17 cellular contexts compared by ENCODE assay signal in the genomic region with DNA sequence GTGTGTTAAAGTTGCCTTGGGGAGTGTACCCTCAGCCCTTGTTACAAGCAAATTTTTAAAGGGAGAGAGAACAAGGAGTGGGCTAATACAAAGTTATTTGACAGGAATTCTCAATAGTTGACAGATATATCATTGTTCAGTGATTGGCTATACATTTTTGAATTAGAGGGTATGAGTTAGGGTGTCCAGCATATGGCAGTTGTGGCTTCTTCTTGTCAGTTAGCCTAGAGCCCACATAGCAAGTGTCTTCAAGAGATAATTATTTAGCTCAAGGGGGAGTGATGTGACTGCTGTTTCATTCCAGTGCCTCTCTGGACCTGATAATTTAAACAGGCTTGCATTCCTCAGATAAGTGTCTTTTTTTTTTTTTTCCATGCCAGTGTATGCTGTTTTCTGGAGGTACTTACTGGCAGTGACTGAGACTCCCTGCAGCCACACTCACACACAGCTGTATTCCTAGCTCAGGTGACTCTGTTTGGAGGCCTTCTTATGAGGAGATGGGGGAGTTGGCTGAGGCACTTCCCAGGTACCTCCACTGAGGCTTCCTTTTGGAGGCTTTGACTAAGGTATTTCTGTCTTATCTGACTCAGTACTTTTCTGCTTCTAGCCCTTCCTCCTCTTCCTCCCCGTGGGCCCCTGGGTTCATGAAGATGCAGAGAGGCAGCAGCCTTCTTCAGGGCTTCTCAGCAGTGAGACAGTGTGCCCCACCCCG. TPM values are rescaled to one million over a fixed set of nuclear protein-coding genes. Genes with fewer than 3 reads are reported as not detected.
A peak's percentile ranks its signal among the peaks of the same experiment; 100 is the strongest.
DNase-seq lines count a peak whose midpoint lies in the region; ATAC-seq and TF ChIP-seq lines count a peak whose summit lies in the region.
"Had no signal": no experiment of that assay in that cellular context is flagged by ENCODE, and none has a peak within 500 bp of the region (broad histone marks: within the 10 kb centered on the region; RNA-seq: fewer than 3 reads in every experiment).

No MANE protein-coding gene starts in this region.

- H3K36me3 Mint-ChIP-seq in activated CD4-positive, alpha-beta T cell treated with anti-CD3 and anti-CD28 coated beads for 36 hours (ENCODE audit: low read depth), result peaks cover 9% of the 10 kb centered on the region
- peaks cover 25% of the 10 kb centered on the region for H3K36me3 Mint-ChIP-seq in activated CD4-positive, alpha-beta T cell treated with anti-CD3 and anti-CD28 coated beads, Interleukin-2, amount 10 ng/mL, durations not matched to agents 24 days and 14 days (ENCODE audit: low read depth)

- peak overlapping the region; percentile 41; the same call in 1 of the 2 replicates for H3K4ac ChIP-seq in IMR-90 (ENCODE audit: low read depth, low read length)

- no peak for TF ChIP-seq POLR2A in IMR-90 (IDR thresholded peaks at IDR 0.05; ENCODE audit: low read depth, low read length)

- H2AK5ac ChIP-seq in IMR-90 (ENCODE audit: low read depth, low read length), result no peak overlapping the region

- peak; percentile 26 for DNase-seq in activated CD4-positive, alpha-beta T cell treated with anti-CD3 and anti-CD28 coated beads for 36 hours
- no peak for DNase-seq in activated CD4-positive, alpha-beta T cell treated with anti-CD3 and anti-CD28 coated beads, Interleukin-2, amount 10 ng/mL, durations not matched to agents 24 days and 14 days
- DNase-seq in IMR-90, result peak; percentile 28
- peak; percentile 39 for DNase-seq in astrocyte of the hippocampus (ENCODE audit: low read depth, low spot score)
- no peak for DNase-seq in mucosa of descending colon
- no peak for DNase-seq in NCI-H187 (lab: John Stamatoyannopoulos, UW)
- no peak for DNase-seq in RWPE1 (ENCODE audit: low spot score)
- no peak for DNase-seq in stimulated activated CD8-positive, alpha-beta memory T cell treated with anti-CD3 and anti-CD28 coated beads, Interleukin-4, amount 100 ng/mL, for 48 hours
- DNase-seq: body of pancreas; effector memory CD8-positive, alpha-beta T cell; left cardiac atrium; NCI-H146; NCI-H69; spleen; WERI-Rb-1 had no signal

- POLR2A ChIA-PET in activated CD4-positive, alpha-beta T cell treated with anti-CD3 and anti-CD28 coated beads for 36 hours (lab: Charles Lee), result no interaction called here
- POLR2A ChIA-PET in IMR-90 (lab: Charles Lee; ENCODE audit: unreplicated experiment), result interaction anchor here (0.6 kb wide), 2 partner anchors 39 to 489 kb away, joined by 3 to 7 read pairs; no protein-coding TSS in a partner anchor
- POLR2A ChIA-PET in RWPE1 (lab: Yijun Ruan, JAX; ENCODE audit: low non-redundant PET), result interaction anchor here (0.7 kb wide), 1 partner anchor 397 kb away, joined by 4 read pairs; no protein-coding TSS in a partner anchor

- peak overlapping the region; percentile 52 for H2AFZ ChIP-seq in IMR-90 (replicated peaks; ENCODE audit: low read length, poor library complexity)

- peaks cover 9% of the 10 kb centered on the region for H3K4me1 ChIP-seq in IMR-90 (ENCODE audit: control insufficient read depth, insufficient read depth, low read length)
- no peaks in the 10 kb centered on the region for H3K4me1 ChIP-seq in mucosa of descending colon (ENCODE audit: low read depth)
- H3K4me1 ChIP-seq: body of pancreas, spleen had no signal

- H2BK120ac ChIP-seq in IMR-90 (ENCODE audit: low read depth, low read length), result peak overlapping the region; percentile 81

- CTCF ChIA-PET in activated CD4-positive, alpha-beta T cell treated with anti-CD3 and anti-CD28 coated beads for 36 hours (lab: Charles Lee), result interaction anchor here (0.6 kb wide), 2 partner anchors 40 to 788 kb away, joined by 7 read pairs; no protein-coding TSS in a partner anchor
- CTCF ChIA-PET in IMR-90 (lab: Yijun Ruan, JAX), result no interaction called here
- CTCF ChIA-PET in RWPE1 (lab: Yijun Ruan, JAX), result interaction anchor here (0.5 kb wide), 1 partner anchor 200 kb away, joined by 3 read pairs; no protein-coding TSS in a partner anchor

- H2BK15ac ChIP-seq in IMR-90 (ENCODE audit: low read depth, low read length), result peak overlapping the region; percentile 48; the same call in 1 of the 3 replicates

- no peak overlapping the region for H3K9ac ChIP-seq in IMR-90 (ENCODE audit: low read depth, low read length)
- H3K9ac ChIP-seq: KMS-11 had no signal

- 0 out of 2 replicates have a peak, but pooled peaks cover 2% of the 10 kb centered on the region for H3K9me1 ChIP-seq in IMR-90 (ENCODE audit: insufficient read depth, low read length)

- H3K27me3 ChIP-seq in IMR-90 (ENCODE audit: control insufficient read depth, insufficient read depth, low read length), result no peaks in the 10 kb centered on the region
- H3K27me3 ChIP-seq: body of pancreas, neutrophil, spleen had no signal

- peak overlapping the region; percentile 8; the same call in 1 of the 2 replicates for H4K91ac ChIP-seq in IMR-90 (ENCODE audit: insufficient read depth, low read depth, low read length)

- H2BK5ac ChIP-seq in IMR-90 (ENCODE audit: low read depth, low read length, poor library complexity, severe bottlenecking), result peak overlapping the region; percentile 48

- TF ChIP-seq CTCF in IMR-90 (conservative IDR thresholded peaks at IDR 0.05; ENCODE audit: low read depth, low read length), result no peak
- no peak for TF ChIP-seq CTCF in mucosa of descending colon (IDR thresholded peaks at IDR 0.05)
- TF ChIP-seq CTCF in RWPE1 (conservative IDR thresholded peaks at IDR 0.05; ENCODE audit: low read depth), result no peak

- H4K20me1 ChIP-seq in IMR-90 (ENCODE audit: insufficient read depth, low read length), result no peaks in the 10 kb centered on the region

- peak overlapping the region in 1 of 2 experiments; percentile 45; a peak in 2 of 4 replicates for H4K8ac ChIP-seq in IMR-90 (ENCODE audit: low read depth in 2 of 2, low read length in 2 of 2)

- in situ Hi-C loops in IMR-90 (cut with MboI; ENCODE audit: low sequenced_read_pairs), result no loop called here

- H3K4me3 ChIP-seq in IMR-90 (ENCODE audit: insufficient read depth, low read depth, low read length) (no peak overlapping the region), mucosa of descending colon (no peak overlapping the region)
- H3K4me3 ChIP-seq: body of pancreas, spleen had no signal

- peak overlapping the region; percentile 39 for H3K27ac Mint-ChIP-seq in activated CD4-positive, alpha-beta T cell treated with anti-CD3 and anti-CD28 coated beads for 36 hours
- H3K27ac Mint-ChIP-seq in activated CD4-positive, alpha-beta T cell treated with anti-CD3 and anti-CD28 coated beads, Interleukin-2, amount 10 ng/mL, durations not matched to agents 24 days and 14 days, result no peak overlapping the region

- H3K56ac ChIP-seq in IMR-90 (ENCODE audit: extremely low read depth, insufficient read depth, low read length), result no peak overlapping the region

- no peaks in the 10 kb centered on the region for H3K9me3 ChIP-seq in IMR-90 (ENCODE audit: control insufficient read depth, insufficient read depth, low read length)
- H3K9me3 ChIP-seq in mucosa of descending colon, result no peaks in the 10 kb centered on the region
- H3K9me3 ChIP-seq: body of pancreas, neutrophil, spleen had no signal

- H3K4me3 Mint-ChIP-seq in activated CD4-positive, alpha-beta T cell treated with anti-CD3 and anti-CD28 coated beads for 36 hours, result no peak overlapping the region
- H3K4me3 Mint-ChIP-seq in activated CD4-positive, alpha-beta T cell treated with anti-CD3 and anti-CD28 coated beads, Interleukin-2, amount 10 ng/mL, durations not matched to agents 24 days and 14 days, result no peak overlapping the region
- H3K4me3 Mint-ChIP-seq: effector memory CD8-positive, alpha-beta T cell had no signal

- peak overlapping the region; percentile 20 for H2BK20ac ChIP-seq in IMR-90 (ENCODE audit: low read depth, low read length)

- H3K18ac ChIP-seq in IMR-90 (ENCODE audit: low read depth, low read length), result peak overlapping the region; percentile 40; the same call in 1 of the 2 replicates

- peak overlapping the region; percentile 26; the same call in 1 of the 2 replicates for H3K23ac ChIP-seq in IMR-90 (ENCODE audit: low read depth, low read length)

- dilution Hi-C loops in IMR-90 (cut with HindIII; ENCODE audit: low sequenced_read_pairs, unreplicated experiment), result no loop called here

- TF ChIP-seq RAD21 in IMR-90 (IDR thresholded peaks at IDR 0.05; ENCODE audit: low read length), result no peak

- 0 out of 2 replicates have a peak overlapping the region, but pooled peaks have one; percentile 1 for H3K4me2 ChIP-seq in IMR-90 (ENCODE audit: low read depth, low read length)
- H3K4me2 ChIP-seq: KMS-11 had no signal

- no TSS peak for BruUV-seq in IMR-90 (replicated peaks; lab: Mats Ljungman, UMichigan)

- WGBS in IMR-90 (ENCODE audit: extremely low coverage in 2 of 2, insufficient read length in 1 of 2), 2 experiments, result no CpG with 5 or more reads among the region's 2 CpGs

- intact Hi-C loops in activated CD4-positive, alpha-beta T cell treated with anti-CD3 and anti-CD28 coated beads for 36 hours (cut with DNase I, micrococcal nuclease), result no loop called here
- intact Hi-C loops in activated CD4-positive, alpha-beta T cell treated with anti-CD3 and anti-CD28 coated beads, Interleukin-2, amount 10 ng/mL, durations not matched to agents 24 days and 14 days (cut with micrococcal nuclease), result loop anchor here (5.0 kb wide), 1 partner anchor 42 kb away; no protein-coding TSS in a partner anchor
- intact Hi-C loops in IMR-90 (cut with micrococcal nuclease) (no loop called here), mucosa of descending colon (cut with DNase I, micrococcal nuclease) (no loop called here)

- H2AK9ac ChIP-seq in IMR-90 (replicated peaks; ENCODE audit: low read depth, low read length, poor library complexity), result no peak overlapping the region

- ATAC-seq in activated CD4-positive, alpha-beta T cell treated with anti-CD3 and anti-CD28 coated beads for 36 hours, result peak; percentile 32
- ATAC-seq in IMR-90 (ENCODE audit: low read depth) (peak; percentile 65), mucosa of descending colon (peak; percentile 11)
- ATAC-seq: body of pancreas; effector memory CD8-positive, alpha-beta T cell had no signal

- H3K79me1 ChIP-seq in IMR-90 (ENCODE audit: low read depth in 1 of 2, low read length in 2 of 2), result no peaks in the 10 kb centered on the region

- H3K27ac ChIP-seq in IMR-90 (ENCODE audit: insufficient read depth, low read length) (peak overlapping the region; percentile 69; the same call in 1 of the 2 replicates), RWPE1 (no peak overlapping the region)
- H3K27ac ChIP-seq: body of pancreas, KMS-11, neutrophil, spleen, WERI-Rb-1 had no signal

- no peaks in the 10 kb centered on the region for H3K36me3 ChIP-seq in IMR-90 (ENCODE audit: control insufficient read depth, insufficient read depth, low read length)
- no peaks in the 10 kb centered on the region for H3K36me3 ChIP-seq in mucosa of descending colon (ENCODE audit: low read depth)
- H3K36me3 ChIP-seq: WERI-Rb-1 had no signal

- 0 out of 2 replicates have a peak overlapping the region, but pooled peaks have one; percentile 3 for H3K14ac ChIP-seq in IMR-90 (replicated peaks; ENCODE audit: low read depth, low read length)

- peaks cover 5% of the 10 kb centered on the region for H3K9me3 Mint-ChIP-seq in activated CD4-positive, alpha-beta T cell treated with anti-CD3 and anti-CD28 coated beads for 36 hours (ENCODE audit: low read depth)
- H3K9me3 Mint-ChIP-seq in activated CD4-positive, alpha-beta T cell treated with anti-CD3 and anti-CD28 coated beads, Interleukin-2, amount 10 ng/mL, durations not matched to agents 24 days and 14 days, result peaks cover 8% of the 10 kb centered on the region

- peaks cover 56% of the 10 kb centered on the region for H3K4me1 Mint-ChIP-seq in activated CD4-positive, alpha-beta T cell treated with anti-CD3 and anti-CD28 coated beads for 36 hours
- peaks cover 42% of the 10 kb centered on the region for H3K4me1 Mint-ChIP-seq in activated CD4-positive, alpha-beta T cell treated with anti-CD3 and anti-CD28 coated beads, Interleukin-2, amount 10 ng/mL, durations not matched to agents 24 days and 14 days

- no peaks in the 10 kb centered on the region for H3K27me3 Mint-ChIP-seq in activated CD4-positive, alpha-beta T cell treated with anti-CD3 and anti-CD28 coated beads for 36 hours
- no peaks in the 10 kb centered on the region for H3K27me3 Mint-ChIP-seq in activated CD4-positive, alpha-beta T cell treated with anti-CD3 and anti-CD28 coated beads, Interleukin-2, amount 10 ng/mL, durations not matched to agents 24 days and 14 days
- H3K27me3 Mint-ChIP-seq: effector memory CD8-positive, alpha-beta T cell had no signal

- peak overlapping the region; percentile 16 for H4K5ac ChIP-seq in IMR-90 (ENCODE audit: low read depth, low read length)

RNA-seq across cellular contexts. Expression of a gene that starts 32.4 kb away (rescaled TPM):
- 100 to 1,000 TPM; 116 to 129 TPM for total RNA-seq in activated CD4-positive, alpha-beta T cell treated with anti-CD3 and anti-CD28 coated beads for 36 hours
- 186 and 187 TPM in 2 replicates for total RNA-seq in activated CD4-positive, alpha-beta T cell treated with anti-CD3 and anti-CD28 coated beads, Interleukin-2, amount 10 ng/mL, durations not matched to agents 24 days and 14 days
- 26.7 and 41.9 TPM in 2 replicates for total RNA-seq in IMR-90 (2012; rRNA removed)
- polyA plus RNA-seq in IMR-90 (2012; rRNA removed), result 18.3 and 21.8 TPM in 2 replicates
- polyA plus RNA-seq in IMR-90 (2012; cell fraction: cytosol; rRNA removed), result 3.4 and 5.5 TPM in 2 replicates
- polyA plus RNA-seq in IMR-90 (2012; cell fraction: nucleus; rRNA removed; ENCODE audit: low replicate concordance), result 14.2 and 60.5 TPM in 2 replicates
- total RNA-seq in mucosa of descending colon, result 100 to 1,000 TPM; 111 to 213 (median 138) TPM

Comparison
In these comparisons a context has a peak if more than half of its experiments do, and no peak if none do; other contexts are left out.
1. DNase-seq: peak in activated CD4-positive, alpha-beta T cell treated with anti-CD3 and anti-CD28 coated beads for 36 hours (single experiment), IMR-90 (single experiment) and astrocyte of the hippocampus (single experiment); none in activated CD4-positive, alpha-beta T cell treated with anti-CD3 and anti-CD28 coated beads, Interleukin-2, amount 10 ng/mL, durations not matched to agents 24 days and 14 days (single experiment), mucosa of descending colon (0 of 3), NCI-H187 (0 of 2), RWPE1 (single experiment) and stimulated activated CD8-positive, alpha-beta memory T cell treated with anti-CD3 and anti-CD28 coated beads, Interleukin-4, amount 100 ng/mL, for 48 hours (single experiment).
2. ATAC-seq: peak in every context shown above with its lines; median percentile 65 in IMR-90; 32 in activated CD4-positive, alpha-beta T cell treated with anti-CD3 and anti-CD28 coated beads for 36 hours; 11 in mucosa of descending colon.